ENCODE assay signal across 16 cellular contexts in genomic region chr14:32980887-32981501, GRCh38. TPM values are rescaled to one million over a fixed set of nuclear protein-coding genes. Genes with fewer than 3 reads are reported as not detected.
"Had no signal": no experiment of that assay in that cellular context is flagged by ENCODE, and none has a peak within 500 bp of the region (broad histone marks: within the 10 kb centered on the region; RNA-seq: fewer than 3 reads in every experiment).

No MANE protein-coding gene starts in this region.

- H3K27ac Mint-ChIP-seq: activated B cell treated with CpG ODN at 0.5 μM for 24 hours; activated CD4-positive, alpha-beta T cell treated with anti-CD3 and anti-CD28 coated beads, Interleukin-2, amount 10 ng/mL, durations not matched to agents 7 days and 5 days; naive thymus-derived CD8-positive, alpha-beta T cell; stimulated activated effector memory CD8-positive, alpha-beta T cell treated with anti-CD3 and anti-CD28 coated beads, Interleukin-12 subunit alpha, Interleukin-12 subunit beta, amount 100 ng/mL, for 72 hours had no signal

- DNase-seq: activated B cell treated with CpG ODN at 0.5 μM for 24 hours; activated CD4-positive, alpha-beta T cell treated with anti-CD3 and anti-CD28 coated beads, Interleukin-2, amount 10 ng/mL, durations not matched to agents 7 days and 5 days; activated naive CD4-positive, alpha-beta T cell treated with anti-CD3 and anti-CD28 coated beads, Interleukin-2, amount 50 U/mL, for 16 hours; adrenal gland; colonic mucosa; foreskin melanocyte; head of caudate nucleus; mammary epithelial cell; naive thymus-derived CD8-positive, alpha-beta T cell; posterior cingulate gyrus had no signal

- H3K4me1 ChIP-seq: adrenal gland, colonic mucosa, vagina had no signal

- H3K4me3 ChIP-seq: adrenal gland, colonic mucosa, skin epidermis, tibial nerve, vagina had no signal

- H3K27ac ChIP-seq: adrenal gland, colonic mucosa, skin epidermis, tibial nerve, vagina had no signal

- H3K4me1 Mint-ChIP-seq: activated B cell treated with CpG ODN at 0.5 μM for 24 hours; activated CD4-positive, alpha-beta T cell treated with anti-CD3 and anti-CD28 coated beads, Interleukin-2, amount 10 ng/mL, durations not matched to agents 7 days and 5 days; naive thymus-derived CD8-positive, alpha-beta T cell; stimulated activated effector memory CD8-positive, alpha-beta T cell treated with anti-CD3 and anti-CD28 coated beads, Interleukin-12 subunit alpha, Interleukin-12 subunit beta, amount 100 ng/mL, for 72 hours had no signal

- H3K27me3 Mint-ChIP-seq: activated B cell treated with CpG ODN at 0.5 μM for 24 hours; activated CD4-positive, alpha-beta T cell treated with anti-CD3 and anti-CD28 coated beads, Interleukin-2, amount 10 ng/mL, durations not matched to agents 7 days and 5 days had no signal

- H3K4me3 Mint-ChIP-seq: activated B cell treated with CpG ODN at 0.5 μM for 24 hours; activated CD4-positive, alpha-beta T cell treated with anti-CD3 and anti-CD28 coated beads, Interleukin-2, amount 10 ng/mL, durations not matched to agents 7 days and 5 days; naive thymus-derived CD8-positive, alpha-beta T cell; stimulated activated effector memory CD8-positive, alpha-beta T cell treated with anti-CD3 and anti-CD28 coated beads, Interleukin-12 subunit alpha, Interleukin-12 subunit beta, amount 100 ng/mL, for 72 hours had no signal

- H3K27me3 ChIP-seq: adrenal gland, colonic mucosa, tibial nerve, vagina had no signal

- H3K36me3 ChIP-seq: adrenal gland, colonic mucosa, tibial nerve, vagina had no signal

- H3K9me3 Mint-ChIP-seq: activated B cell treated with CpG ODN at 0.5 μM for 24 hours; activated CD4-positive, alpha-beta T cell treated with anti-CD3 and anti-CD28 coated beads, Interleukin-2, amount 10 ng/mL, durations not matched to agents 7 days and 5 days had no signal

- H3K9me3 ChIP-seq: adrenal gland, colonic mucosa, tibial nerve, vagina had no signal

- H3K36me3 Mint-ChIP-seq: naive thymus-derived CD8-positive, alpha-beta T cell; stimulated activated effector memory CD8-positive, alpha-beta T cell treated with anti-CD3 and anti-CD28 coated beads, Interleukin-12 subunit alpha, Interleukin-12 subunit beta, amount 100 ng/mL, for 72 hours had no signal

RNA-seq across cellular contexts. Expression of gene NPAS3, which starts 42.3 kb away (rescaled TPM):
- total RNA-seq: activated B cell treated with CpG ODN at 0.5 μM for 24 hours; activated CD4-positive, alpha-beta T cell treated with anti-CD3 and anti-CD28 coated beads, Interleukin-2, amount 10 ng/mL, durations not matched to agents 7 days and 5 days; left lobe of liver; mononuclear cell; naive thymus-derived CD8-positive, alpha-beta T cell had no signal
- polyA plus RNA-seq: naive thymus-derived CD8-positive, alpha-beta T cell had no signal
